ENCODE assay signal across 8 cellular contexts in genomic region chr9:86098793-86099694, GRCh38. TPM values are rescaled to one million over a fixed set of nuclear protein-coding genes. Genes with fewer than 3 reads are reported as not detected.
A peak's percentile ranks its signal among the peaks of the same experiment; 100 is the strongest.
DNase-seq lines count a peak whose midpoint lies in the region; FAIRE-seq and TF ChIP-seq lines count a peak whose summit lies in the region.

GOLM1 (minus strand) TSS chr9:86099558; CDS start chr9:86079320, 20,238 bp downstream.

- H3K9me3 ChIP-seq in WERI-Rb-1 (ENCODE audit: severe bottlenecking) (no peaks in the 10 kb centered on the region), endothelial cell of umbilical vein (replicated peaks; ENCODE audit: control insufficient read depth, insufficient read depth, low read length) (no peaks in the 10 kb centered on the region)

- H3K4me1 Mint-ChIP-seq in HFFc6 (ENCODE audit: low read depth) = peaks cover 29% of the 10 kb centered on the region

- intact Hi-C loops in endothelial cell of umbilical vein (cut with micrococcal nuclease) = loop anchor here (1.0 to 5.0 kb wide), 3 partner anchors 158 to 357 kb away; partner anchors contain the start of genes AGTPBP1, NAA35 and TUT7

- peak within 1 kb of the TSS; percentile 98 for H3K18ac ChIP-seq in mesendoderm (ENCODE audit: low read length)

- dilution Hi-C loops in endothelial cell of umbilical vein (cut with MboI; ENCODE audit: extremely low pct_ligation_motif_present, low sequenced_read_pairs) = no loop called here

- no peaks in the 10 kb centered on the region for H3K27me3 ChIP-seq in WERI-Rb-1 (ENCODE audit: insufficient read depth, low read depth, severe bottlenecking)
- no peaks in the 10 kb centered on the region for H3K27me3 ChIP-seq in endothelial cell of umbilical vein (ENCODE audit: control insufficient read depth in 2 of 2, insufficient read depth in 2 of 2, low read length in 2 of 2)
- H3K27me3 ChIP-seq in mesendoderm (ENCODE audit: insufficient read depth, low read length, poor library complexity) = no peaks in the 10 kb centered on the region

- no peaks in the 10 kb centered on the region for H3K9me1 ChIP-seq in endothelial cell of umbilical vein (replicated peaks; ENCODE audit: control insufficient read depth, extremely low read depth, insufficient read depth, low read length)

- H3K56ac ChIP-seq in mesendoderm (ENCODE audit: low read length) = peak within 1 kb of the TSS; percentile 93

- no peaks in the 10 kb centered on the region for H3K36me3 Mint-ChIP-seq in HFFc6 (ENCODE audit: low read depth)

- POLR2A ChIA-PET in endothelial cell of umbilical vein (lab: Charles Lee) = no interaction called here

- CTCF ChIA-PET in endothelial cell of umbilical vein (lab: Charles Lee) = interaction anchor here (0.8 to 0.9 kb wide), 2 partner anchors 15 to 19 kb away, joined by 3 read pairs; no protein-coding TSS in a partner anchor

- BruUV-seq in endothelial cell of umbilical vein (replicated peaks; lab: Mats Ljungman, UMichigan) = no TSS peak

- TF ChIP-seq POLR2A in NB4 (IDR thresholded peaks at IDR 0.05; ENCODE audit: extremely low read depth, insufficient read length) (peak; percentile 42), endothelial cell of umbilical vein (IDR thresholded peaks at IDR 0.05; ENCODE audit: low read depth, low read length) (peak; percentile 43)

- no peak within 1 kb of the TSS for H2BK5ac ChIP-seq in mesendoderm (ENCODE audit: low read length)

- H3K4ac ChIP-seq in mesendoderm (ENCODE audit: low read depth, low read length) = no peak within 1 kb of the TSS

- H3K4me1 ChIP-seq in endothelial cell of umbilical vein (ENCODE audit: control insufficient read depth, extremely low read depth, insufficient read depth, low read length) = peaks cover 20% of the 10 kb centered on the region
- peaks cover 4% of the 10 kb centered on the region for H3K4me1 ChIP-seq in mesendoderm (ENCODE audit: control insufficient read depth, low read depth, low read length)

- no peaks in the 10 kb centered on the region for H3K9me3 Mint-ChIP-seq in HFFc6

- H3K27ac ChIP-seq in WERI-Rb-1 = peak within 1 kb of the TSS; percentile 78
- peak within 1 kb of the TSS; percentile 65 for H3K27ac ChIP-seq in endothelial cell of umbilical vein (ENCODE audit: insufficient read depth, low read depth, low read length)
- H3K27ac ChIP-seq in mesendoderm (ENCODE audit: low read depth, low read length) = no peak within 1 kb of the TSS
- peak within 1 kb of the TSS; percentile 53 for H3K27ac ChIP-seq in substantia nigra (ENCODE audit: low read depth, low read length, poor library complexity, severe bottlenecking)

- peak within 1 kb of the TSS; percentile 24 for H2BK120ac ChIP-seq in mesendoderm (ENCODE audit: low read depth, low read length)

- H3K79me2 ChIP-seq in endothelial cell of umbilical vein (ENCODE audit: control insufficient read depth, insufficient read depth, low read length) = peaks cover 45% of the 10 kb centered on the region
- peaks cover 6% of the 10 kb centered on the region for H3K79me2 ChIP-seq in mesendoderm (ENCODE audit: control insufficient read depth, insufficient read depth, low read length)

- peaks cover 4% of the 10 kb centered on the region for H3K27me3 Mint-ChIP-seq in HFFc6 (ENCODE audit: insufficient read depth)

- H3K4me3 Mint-ChIP-seq in HFFc6 = peak within 1 kb of the TSS; percentile 85

- H3K4me3 ChIP-seq in NB4 (ENCODE audit: low read depth, low read length) (peak within 1 kb of the TSS; percentile 64), WERI-Rb-1 (ENCODE audit: low read depth, low read length) (peak within 1 kb of the TSS; percentile 92), endothelial cell of umbilical vein (replicated peaks in 1 of 3; ENCODE audit: insufficient read depth in 1 of 3, low read depth in 1 of 3, low read length in 3 of 3) (peak within 1 kb of the TSS; percentile 63 to 88 (median 69)), mesendoderm (ENCODE audit: low read length) (peak within 1 kb of the TSS; percentile 79)

- peak within 1 kb of the TSS; percentile 87 for H2BK15ac ChIP-seq in mesendoderm (replicated peaks; ENCODE audit: low read depth)

- H3K36me3 ChIP-seq in WERI-Rb-1 (no peaks in the 10 kb centered on the region; the same call in 1 of the 2 replicates), endothelial cell of umbilical vein (ENCODE audit: control insufficient read depth in 2 of 2, extremely low read depth in 1 of 2, insufficient read depth in 2 of 2, low read length in 2 of 2) (no peaks in the 10 kb centered on the region), mesendoderm (ENCODE audit: control insufficient read depth, insufficient read depth, low read length) (no peaks in the 10 kb centered on the region)

- no peak within 1 kb of the TSS for H3K23ac ChIP-seq in mesendoderm (ENCODE audit: low read length)

- H2AFZ ChIP-seq in endothelial cell of umbilical vein (ENCODE audit: low read depth, low read length) = peak within 1 kb of the TSS; percentile 96

- peak; percentile 54 for FAIRE-seq in endothelial cell of umbilical vein (lab: Jason Lieb, UNC)

- no peak within 1 kb of the TSS for H2AK5ac ChIP-seq in mesendoderm (ENCODE audit: low read length)

- WGBS in mesendoderm (ENCODE audit: extremely low coverage, insufficient coverage, low lambda C conversion rate) = no CpG with 5 or more reads among the region's 126 CpGs

- H3K27ac Mint-ChIP-seq in HFFc6 = peak within 1 kb of the TSS; percentile 54

- H4K20me1 ChIP-seq in endothelial cell of umbilical vein (replicated peaks; ENCODE audit: control insufficient read depth, extremely low read depth, insufficient read depth, low read length) = no peaks in the 10 kb centered on the region

- peak; percentile 36 for DNase-seq in activated T-cell treated with anti-CD3 and anti-CD28 coated beads for 48 hours (ENCODE audit: low read depth)
- DNase-seq in activated T-cell treated with anti-CD3 and anti-CD28 coated beads for 4 hours = no peak
- DNase-seq in HFFc6 = peak; percentile 23
- DNase-seq in NB4 (ENCODE audit: low read depth) = peak; percentile 73
- DNase-seq in WERI-Rb-1 = peak; percentile 63
- peak; percentile 58 for DNase-seq in endothelial cell of umbilical vein (ENCODE audit: low read depth, low spot score)
- peak; percentile 61 for DNase-seq in mesendoderm
- DNase-seq in substantia nigra (lab: John Stamatoyannopoulos, UW) = peak in 23 of 49 donors; percentile 12 to 70 (median 30)

- peak within 1 kb of the TSS; percentile 98 for H3K4me2 ChIP-seq in endothelial cell of umbilical vein (ENCODE audit: insufficient read depth, low read length)
- H3K4me2 ChIP-seq in mesendoderm (ENCODE audit: low read length) = peak within 1 kb of the TSS; percentile 91

- peaks cover 7% of the 10 kb centered on the region for H3K79me1 ChIP-seq in mesendoderm (ENCODE audit: low read length)

- TF ChIP-seq CTCF in HFFc6 (IDR thresholded peaks at IDR 0.05) (peak; percentile 35; the same call in 1 of the 2 replicates), NB4 (IDR thresholded peaks at IDR 0.05; ENCODE audit: low read depth, low read length) (no peak), WERI-Rb-1 (IDR thresholded peaks at IDR 0.05; ENCODE audit: low read depth, low read length) (0 out of 2 replicates have a peak, but pooled peaks have one; percentile 17), endothelial cell of umbilical vein (IDR thresholded peaks at IDR 0.05; ENCODE audit: extremely low read depth in 1 of 2, insufficient read depth in 1 of 2, low read depth in 1 of 2, low read length in 2 of 2) (peak in 1 of 2 donors; percentile 26)

- peak within 1 kb of the TSS; percentile 74 for H3K9ac ChIP-seq in endothelial cell of umbilical vein (replicated peaks; ENCODE audit: extremely low read depth, insufficient read depth, low read length)
- peak within 1 kb of the TSS; percentile 88 for H3K9ac ChIP-seq in mesendoderm (ENCODE audit: low read length)

- H4K8ac ChIP-seq in mesendoderm (ENCODE audit: low read depth, low read length) = no peak within 1 kb of the TSS

- no peak within 1 kb of the TSS for H4K5ac ChIP-seq in mesendoderm (ENCODE audit: low read length)

TF ChIP-seq in endothelial cell of umbilical vein, 7 proteins besides CTCF, POLR2A, EP300 and RAD21:
- no peak for TF ChIP-seq MYC (IDR thresholded peaks at IDR 0.05; ENCODE audit: low read depth, low read length)
- peak; percentile 37 for TF ChIP-seq POLR2AphosphoS5 (IDR thresholded peaks at IDR 0.05; ENCODE audit: insufficient read depth, low read depth, low read length)
- TF ChIP-seq GATA2 (IDR thresholded peaks at IDR 0.05; ENCODE audit: insufficient read depth, insufficient read length, low read depth, low read length) = no peak
- no peak for TF ChIP-seq EZH2 (IDR thresholded peaks at IDR 0.05; ENCODE audit: borderline replicate concordance, low read depth, low read length, severe bottlenecking)
- TF ChIP-seq FOS (IDR thresholded peaks at IDR 0.05; ENCODE audit: borderline replicate concordance, insufficient read depth, low read length) = no peak
- no peak for TF ChIP-seq JUN (IDR thresholded peaks at IDR 0.05; ENCODE audit: borderline replicate concordance, insufficient read depth, insufficient read length, low read depth)
- peak; percentile 3 for TF ChIP-seq MAX (IDR thresholded peaks at IDR 0.05; ENCODE audit: insufficient read depth, insufficient read length)

RNA-seq across cellular contexts. Expression of gene GOLM1, which starts in this region (rescaled TPM):
- total RNA-seq in HFFc6 (2021; fragmentation: NEBNext Ultra II Directional; extraction: Animal tissue kit (Norgen Biotek cat#: 25700)) = 10 to 100 TPM; 24.0 to 36.6 (median 25.0) TPM
- total RNA-seq in endothelial cell of umbilical vein = 94.9 and 108 TPM in 2 replicates
- polyA plus RNA-seq in endothelial cell of umbilical vein = 42.7 and 49.8 TPM in 2 replicates
- 83.4 and 109 TPM in 2 replicates for polyA plus RNA-seq in endothelial cell of umbilical vein (2011; cell fraction: cytosol; rRNA removed)
- 38.9 and 59.3 TPM in 2 replicates for polyA plus RNA-seq in endothelial cell of umbilical vein (2011; cell fraction: nucleus; rRNA removed)
- polyA plus RNA-seq in endothelial cell of umbilical vein (2012) = 103 and 125 TPM in 2 replicates
- 39.4 and 40.2 TPM in 2 replicates for polyA minus RNA-seq in endothelial cell of umbilical vein
- 36.0 TPM for polyA minus RNA-seq in endothelial cell of umbilical vein (2011; cell fraction: cytosol; rRNA and poly(A)+ RNA removed)
- 16.9 and 17.6 TPM in 2 replicates for polyA minus RNA-seq in endothelial cell of umbilical vein (2011; cell fraction: nucleus; rRNA and poly(A)+ RNA removed)
- 48.5 TPM for polyA plus RNA-seq in mesendoderm (2013, experiment 1 of 2)
- 50.3 TPM for polyA plus RNA-seq in mesendoderm (2013, experiment 2 of 2)
